ENCODE assay signal across 8 cellular contexts in the genomic region with DNA sequence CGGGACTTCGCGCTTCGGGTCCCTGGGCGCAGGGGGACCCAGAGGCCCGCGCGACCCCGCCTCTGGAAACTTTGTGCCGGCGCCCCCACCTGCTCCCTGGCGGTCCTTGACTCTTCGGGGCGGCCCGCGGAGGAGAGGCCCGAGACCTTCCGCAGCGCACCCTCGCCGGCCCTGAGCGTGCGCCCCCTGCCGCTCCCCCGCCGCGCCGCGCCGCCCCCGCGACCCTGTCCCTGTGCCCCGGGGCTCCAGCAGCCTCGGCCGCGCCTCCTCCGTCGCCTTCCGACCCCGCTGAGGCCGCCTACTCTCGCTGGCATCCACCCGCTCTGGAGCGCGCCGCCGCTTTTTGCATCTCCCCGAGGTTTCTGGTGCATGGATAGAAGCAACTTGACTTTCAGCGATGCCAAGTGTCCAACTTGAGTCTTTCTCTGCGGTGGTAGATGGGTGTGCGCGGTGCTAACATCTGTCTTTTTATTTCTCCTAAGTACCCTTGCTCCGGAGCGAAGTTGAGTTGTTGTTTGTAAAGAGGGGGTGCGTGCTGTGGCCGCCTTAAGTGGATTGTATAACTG. TPM values are rescaled to one million over a fixed set of nuclear protein-coding genes. Genes with fewer than 3 reads are reported as not detected.
A peak's percentile ranks its signal among the peaks of the same experiment; 100 is the strongest.
DNase-seq lines count a peak whose midpoint lies in the region; ATAC-seq, FAIRE-seq and TF ChIP-seq lines count a peak whose summit lies in the region.

No MANE protein-coding gene starts in this region.

- in situ Hi-C loops in GM13976 (cut with MboI; ENCODE audit: low sequenced_read_pairs, unreplicated experiment) = no loop called here

- DNase-seq in A673 (ENCODE audit: low spot score) (peak; percentile 53), GM13976 (ENCODE audit: low spot score) (peak; percentile 81), NCI-H526 (lab: John Stamatoyannopoulos, UW) (peak; percentile 52 to 80), endothelial cell of umbilical vein (ENCODE audit: low read depth, low spot score) (peak; percentile 69)
- DNase-seq in activated CD8-positive, alpha-beta memory T cell treated with anti-CD3 and anti-CD28 coated beads, Interleukin-2, amount 10 ng/mL, durations not matched to agents 7 days and 5 days = peak; percentile 82
- peak; percentile 85 for DNase-seq in stimulated activated CD8-positive, alpha-beta memory T cell treated with anti-CD3 and anti-CD28 coated beads, Interleukin-4, amount 100 ng/mL, for 48 hours

- intact Hi-C loops in A673 (cut with micrococcal nuclease; ENCODE audit: unreplicated experiment) = no loop called here
- intact Hi-C loops in endothelial cell of umbilical vein (cut with micrococcal nuclease) = loop anchor here (2.0 kb wide), 1 partner anchor 51 kb away; no protein-coding TSS in a partner anchor

- BruUV-seq in A673 (replicated peaks; lab: Mats Ljungman, UMichigan) (no TSS peak), endothelial cell of umbilical vein (replicated peaks; lab: Mats Ljungman, UMichigan) (no TSS peak)

- ATAC-seq in HG02973 (IDR thresholded peaks at IDR 0.05; ENCODE audit: unreplicated experiment) = peak; percentile 56
- ATAC-seq in activated CD8-positive, alpha-beta memory T cell treated with anti-CD3 and anti-CD28 coated beads, Interleukin-2, amount 10 ng/mL, durations not matched to agents 7 days and 5 days = peak; percentile 65

- H3K4me2 ChIP-seq in endothelial cell of umbilical vein (ENCODE audit: insufficient read depth, low read length) = peak overlapping the region; percentile 94

- H3K9me3 ChIP-seq in A673 (ENCODE audit: low read depth, low read length, poor library complexity, severe bottlenecking) (no peaks in the 10 kb centered on the region), endothelial cell of umbilical vein (replicated peaks; ENCODE audit: control insufficient read depth, insufficient read depth, low read length) (no peaks in the 10 kb centered on the region), mucosa of stomach (ENCODE audit: control insufficient read depth, low read length) (no peaks in the 10 kb centered on the region)

- H3K27me3 ChIP-seq in A673 (replicated peaks; ENCODE audit: insufficient read depth, low read depth, low read length, poor library complexity) = no peaks in the 10 kb centered on the region
- H3K27me3 ChIP-seq in endothelial cell of umbilical vein (ENCODE audit: control insufficient read depth in 2 of 2, insufficient read depth in 2 of 2, low read length in 2 of 2) = no peaks in the 10 kb centered on the region
- no peaks in the 10 kb centered on the region for H3K27me3 ChIP-seq in mucosa of stomach (ENCODE audit: control insufficient read depth, insufficient read depth, low read length)

- H3K27ac ChIP-seq in A673 (ENCODE audit: low read depth, low read length, poor library complexity, severe bottlenecking) (peak overlapping the region; percentile 59), endothelial cell of umbilical vein (ENCODE audit: insufficient read depth, low read depth, low read length) (peak overlapping the region; percentile 67)

- TF ChIP-seq CTCF in A673 (conservative IDR thresholded peaks at IDR 0.05; ENCODE audit: low read depth, low read length) (no peak), GM13976 (IDR thresholded peaks at IDR 0.05; ENCODE audit: borderline replicate concordance, control extremely low read depth, extremely low read depth, insufficient read depth, missing control alignments) (peak; percentile 55), endothelial cell of umbilical vein (IDR thresholded peaks at IDR 0.05; ENCODE audit: extremely low read depth in 1 of 2, insufficient read depth in 1 of 2, low read depth in 1 of 2, low read length in 2 of 2) (peak; percentile 17 to 28)

- peak overlapping the region; percentile 1 for H2AFZ ChIP-seq in endothelial cell of umbilical vein (ENCODE audit: low read depth, low read length)

- no peaks in the 10 kb centered on the region for H3K9me3 Mint-ChIP-seq in activated CD8-positive, alpha-beta memory T cell treated with anti-CD3 and anti-CD28 coated beads, Interleukin-2, amount 10 ng/mL, durations not matched to agents 7 days and 5 days (ENCODE audit: low read depth)

- CTCF ChIA-PET in A673 (lab: Charles Lee) = no interaction called here
- CTCF ChIA-PET in activated CD8-positive, alpha-beta memory T cell treated with anti-CD3 and anti-CD28 coated beads, Interleukin-2, amount 10 ng/mL, durations not matched to agents 7 days and 5 days (lab: Charles Lee) = no interaction called here
- CTCF ChIA-PET in endothelial cell of umbilical vein (lab: Charles Lee) = interaction anchor here (0.8 to 1.8 kb wide), 5 partner anchors 10 to 83 kb away, joined by 3 to 6 read pairs (median 3); a partner anchor contains a TSS

- peaks cover 13% of the 10 kb centered on the region for H3K4me1 ChIP-seq in A673 (ENCODE audit: insufficient read depth, low read length, poor library complexity, severe bottlenecking)
- H3K4me1 ChIP-seq in endothelial cell of umbilical vein (ENCODE audit: control insufficient read depth, extremely low read depth, insufficient read depth, low read length) = peaks cover 34% of the 10 kb centered on the region
- H3K4me1 ChIP-seq in mucosa of stomach (ENCODE audit: control insufficient read depth, insufficient read depth, low read length) = peaks cover 8% of the 10 kb centered on the region

- peaks cover 38% of the 10 kb centered on the region for H3K4me1 Mint-ChIP-seq in activated CD8-positive, alpha-beta memory T cell treated with anti-CD3 and anti-CD28 coated beads, Interleukin-2, amount 10 ng/mL, durations not matched to agents 7 days and 5 days

- no peaks in the 10 kb centered on the region for H3K9me1 ChIP-seq in endothelial cell of umbilical vein (replicated peaks; ENCODE audit: control insufficient read depth, extremely low read depth, insufficient read depth, low read length)

- H3K36me3 Mint-ChIP-seq in activated CD8-positive, alpha-beta memory T cell treated with anti-CD3 and anti-CD28 coated beads, Interleukin-2, amount 10 ng/mL, durations not matched to agents 7 days and 5 days = no peaks in the 10 kb centered on the region

- no peaks in the 10 kb centered on the region for H3K36me3 ChIP-seq in A673 (ENCODE audit: insufficient read depth, low read length, poor library complexity, severe bottlenecking)
- no peaks in the 10 kb centered on the region for H3K36me3 ChIP-seq in endothelial cell of umbilical vein (ENCODE audit: control insufficient read depth in 2 of 2, extremely low read depth in 1 of 2, insufficient read depth in 2 of 2, low read length in 2 of 2)
- H3K36me3 ChIP-seq in mucosa of stomach (ENCODE audit: control insufficient read depth, insufficient read depth, low read length) = no peaks in the 10 kb centered on the region

- peaks cover 2% of the 10 kb centered on the region for H4K20me1 ChIP-seq in endothelial cell of umbilical vein (replicated peaks; ENCODE audit: control insufficient read depth, extremely low read depth, insufficient read depth, low read length)

- POLR2A ChIA-PET in A673 (lab: Charles Lee; ENCODE audit: low non-redundant PET) = no interaction called here
- POLR2A ChIA-PET in endothelial cell of umbilical vein (lab: Charles Lee) = interaction anchor here (0.5 kb wide), 1 partner anchor 49 kb away, joined by 3 read pairs; no protein-coding TSS in a partner anchor

- peaks cover 44% of the 10 kb centered on the region for H3K79me2 ChIP-seq in endothelial cell of umbilical vein (ENCODE audit: control insufficient read depth, insufficient read depth, low read length)

- peak overlapping the region; percentile 65 for H3K4me3 ChIP-seq in A673 (ENCODE audit: low read depth, low read length, poor library complexity, severe bottlenecking)
- peak overlapping the region; percentile 48 to 82 (median 65) for H3K4me3 ChIP-seq in endothelial cell of umbilical vein (replicated peaks in 1 of 3; ENCODE audit: insufficient read depth in 1 of 3, low read depth in 1 of 3, low read length in 3 of 3)
- peak overlapping the region; percentile 22 for H3K4me3 ChIP-seq in mucosa of stomach (ENCODE audit: low read length)

- TF ChIP-seq POLR2A in endothelial cell of umbilical vein (IDR thresholded peaks at IDR 0.05; ENCODE audit: low read depth, low read length) = no peak

- H3K27ac Mint-ChIP-seq in activated CD8-positive, alpha-beta memory T cell treated with anti-CD3 and anti-CD28 coated beads, Interleukin-2, amount 10 ng/mL, durations not matched to agents 7 days and 5 days = peak overlapping the region; percentile 81

- H3K9ac ChIP-seq in endothelial cell of umbilical vein (replicated peaks; ENCODE audit: extremely low read depth, insufficient read depth, low read length) (peak overlapping the region; percentile 57), mucosa of stomach (ENCODE audit: low read length) (peak overlapping the region; percentile 32)

- no peak for FAIRE-seq in endothelial cell of umbilical vein (lab: Jason Lieb, UNC)

- H3K27me3 Mint-ChIP-seq in activated CD8-positive, alpha-beta memory T cell treated with anti-CD3 and anti-CD28 coated beads, Interleukin-2, amount 10 ng/mL, durations not matched to agents 7 days and 5 days = no peaks in the 10 kb centered on the region

- peak overlapping the region; percentile 82 for H3K4me3 Mint-ChIP-seq in activated CD8-positive, alpha-beta memory T cell treated with anti-CD3 and anti-CD28 coated beads, Interleukin-2, amount 10 ng/mL, durations not matched to agents 7 days and 5 days

- dilution Hi-C loops in endothelial cell of umbilical vein (cut with MboI; ENCODE audit: extremely low pct_ligation_motif_present, low sequenced_read_pairs) = no loop called here

TF ChIP-seq in endothelial cell of umbilical vein, 7 proteins besides CTCF, POLR2A, EP300 and RAD21 (continues in another document):
- TF ChIP-seq POLR2AphosphoS5 (IDR thresholded peaks at IDR 0.05; ENCODE audit: insufficient read depth, low read depth, low read length) (no peak), JUN (IDR thresholded peaks at IDR 0.05; ENCODE audit: borderline replicate concordance, insufficient read depth, insufficient read length, low read depth) (no peak), GATA2 (IDR thresholded peaks at IDR 0.05; ENCODE audit: insufficient read depth, insufficient read length, low read depth, low read length) (no peak)
- TF ChIP-seq, protein P1, sequence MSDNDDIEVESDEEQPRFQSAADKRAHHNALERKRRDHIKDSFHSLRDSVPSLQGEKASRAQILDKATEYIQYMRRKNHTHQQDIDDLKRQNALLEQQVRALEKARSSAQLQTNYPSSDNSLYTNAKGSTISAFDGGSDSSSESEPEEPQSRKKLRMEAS (IDR thresholded peaks at IDR 0.05; ENCODE audit: insufficient read depth, insufficient read length) = no peak

RNA-seq across cellular contexts. Expression of a gene that starts 0.4 kb away (rescaled TPM):
- 13.8 and 14.0 TPM in 2 replicates for total RNA-seq in A673 (2021)
- total RNA-seq in activated CD8-positive, alpha-beta memory T cell treated with anti-CD3 and anti-CD28 coated beads, Interleukin-2, amount 10 ng/mL, durations not matched to agents 7 days and 5 days = 10 to 100 TPM; 11.4 to 16.9 TPM
- total RNA-seq in endothelial cell of umbilical vein = 33.5 and 36.4 TPM in 2 replicates
- polyA plus RNA-seq in endothelial cell of umbilical vein = 62.5 and 64.2 TPM in 2 replicates
- 58.9 and 63.2 TPM in 2 replicates for polyA plus RNA-seq in endothelial cell of umbilical vein (2011; cell fraction: cytosol; rRNA removed)
- 33.4 and 35.0 TPM in 2 replicates for polyA plus RNA-seq in endothelial cell of umbilical vein (2011; cell fraction: nucleus; rRNA removed)
- polyA plus RNA-seq in endothelial cell of umbilical vein (2012) = 42.6 and 52.3 TPM in 2 replicates
- 44.1 and 49.4 TPM in 2 replicates for polyA minus RNA-seq in endothelial cell of umbilical vein
- 22.7 TPM for polyA minus RNA-seq in endothelial cell of umbilical vein (2011; cell fraction: cytosol; rRNA and poly(A)+ RNA removed)
- 16.9 and 20.3 TPM in 2 replicates for polyA minus RNA-seq in endothelial cell of umbilical vein (2011; cell fraction: nucleus; rRNA and poly(A)+ RNA removed)

Comparison
In these comparisons a context has a peak if more than half of its experiments do, and no peak if none do; other contexts are left out.
1. Peak in every context shown above with its lines: DNase-seq, ATAC-seq, H3K4me3 ChIP-seq and H3K27ac ChIP-seq.